17 cellular contexts compared by ENCODE assay signal in genomic region chr2:117801826-117802225, GRCh38.
"Had no signal": no experiment of that assay in that cellular context is flagged by ENCODE, and none has a peak within 500 bp of the region (broad histone marks: within the 10 kb centered on the region; RNA-seq: fewer than 3 reads in every experiment).

No MANE protein-coding gene starts in this region.

- H3K4me3 ChIP-seq: adrenal gland, coronary artery, esophagus muscularis mucosa, heart left ventricle, lung, testis, upper lobe of left lung had no signal

- H3K9me3 ChIP-seq: adrenal gland, esophagus muscularis mucosa, heart left ventricle, testis, upper lobe of left lung had no signal

- H3K27me3 ChIP-seq: adrenal gland, testis, upper lobe of left lung had no signal

- DNase-seq: activated CD4-positive, alpha-beta memory T cell treated with anti-CD3 and anti-CD28 coated beads, Interleukin-2, amount 10 ng/mL, durations not matched to agents 7 days and 5 days; activated CD4-positive, alpha-beta T cell treated with anti-CD3 and anti-CD28 coated beads for 4 hours; activated effector memory CD4-positive, alpha-beta T cell treated with Interleukin-2 at 50 U/mL for 16 hours; activated naive CD4-positive, alpha-beta T cell treated with anti-CD3 and anti-CD28 coated beads, Interleukin-2, amount 50 U/mL, for 16 hours; activated T-cell treated with anti-CD3 and anti-CD28 coated beads, Interleukin-2, amount 50 U/mL, for 24 hours; adrenal gland; heart left ventricle; left colon; midbrain; stimulated activated CD4-positive, alpha-beta T cell treated with anti-CD3 and anti-CD28 coated beads, Interleukin-1b, Interleukin-23, amount 100 ng/mL, for 48 hours; stimulated activated naive CD8-positive, alpha-beta T cell treated with anti-CD3 and anti-CD28 coated beads, Interleukin-15, amount 100 ng/mL, for 72 hours; T-helper 17 cell; testis; upper lobe of left lung had no signal

- H3K36me3 ChIP-seq: adrenal gland, esophagus muscularis mucosa, heart left ventricle, upper lobe of left lung had no signal

- H3K4me1 ChIP-seq: adrenal gland, esophagus muscularis mucosa, heart left ventricle, testis had no signal

- H3K27ac ChIP-seq: adrenal gland, coronary artery, esophagus muscularis mucosa, heart left ventricle, testis, upper lobe of left lung had no signal
